ENCODE assay signal across 14 cellular contexts in the genomic region with DNA sequence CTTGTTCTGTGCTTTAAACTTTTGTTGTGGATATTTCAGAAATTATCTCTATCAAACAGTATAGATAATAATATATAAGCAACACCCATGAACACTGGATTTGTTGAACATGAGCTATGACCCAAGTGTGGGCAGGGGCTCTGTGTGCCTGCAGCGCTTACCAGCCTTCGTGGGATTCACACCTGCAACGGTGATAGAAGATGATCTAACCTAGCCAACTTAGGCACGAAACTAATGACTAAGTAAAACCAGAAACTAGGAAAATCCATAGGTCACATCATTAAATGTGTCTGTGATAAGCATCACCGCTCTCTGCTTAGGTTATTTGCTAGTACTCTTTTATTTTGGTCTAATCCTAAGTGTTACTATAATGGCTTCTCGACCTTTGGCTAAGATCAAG. TPM values are rescaled to one million over a fixed set of nuclear protein-coding genes. Genes with fewer than 3 reads are reported as not detected.
DNase-seq lines count a peak whose midpoint lies in the region; ATAC-seq and TF ChIP-seq lines count a peak whose summit lies in the region.
"Had no signal": no experiment of that assay in that cellular context is flagged by ENCODE, and none has a peak within 500 bp of the region (broad histone marks: within the 10 kb centered on the region; RNA-seq: fewer than 3 reads in every experiment).

No MANE protein-coding gene starts in this region.

- H4K20me1 ChIP-seq in PC-9 (ENCODE audit: insufficient read depth) = no peaks in the 10 kb centered on the region

- no peaks in the 10 kb centered on the region for H3K9me3 Mint-ChIP-seq in activated CD4-positive, alpha-beta memory T cell treated with anti-CD3 and anti-CD28 coated beads for 36 hours
- no peaks in the 10 kb centered on the region for H3K9me3 Mint-ChIP-seq in activated CD4-positive, alpha-beta memory T cell treated with anti-CD3 and anti-CD28 coated beads, Interleukin-2, amount 10 ng/mL, durations not matched to agents 7 days and 5 days
- no peaks in the 10 kb centered on the region for H3K9me3 Mint-ChIP-seq in activated naive CD4-positive, alpha-beta T cell treated with anti-CD3 and anti-CD28 coated beads, Interleukin-2, amount 50 U/mL, for 72 hours
- H3K9me3 Mint-ChIP-seq in activated naive CD8-positive, alpha-beta T cell treated with anti-CD3 and anti-CD28 coated beads, Interleukin-2, amount 10 ng/mL, durations not matched to agents 7 days and 5 days = peaks cover 2% of the 10 kb centered on the region
- H3K9me3 Mint-ChIP-seq in effector memory CD8-positive, alpha-beta T cell = no peaks in the 10 kb centered on the region
- H3K9me3 Mint-ChIP-seq: CD4-positive, alpha-beta memory T cell had no signal

- no peaks in the 10 kb centered on the region for H3K4me1 ChIP-seq in PC-9 (replicated peaks; ENCODE audit: insufficient read depth)
- H3K4me1 ChIP-seq: BE2C had no signal

- H3K36me3 ChIP-seq in PC-9 (ENCODE audit: low read depth) = no peaks in the 10 kb centered on the region
- H3K36me3 ChIP-seq: BE2C had no signal

- CTCF ChIA-PET in activated CD4-positive, alpha-beta memory T cell treated with anti-CD3 and anti-CD28 coated beads for 36 hours (lab: Charles Lee) = no interaction called here
- CTCF ChIA-PET in activated CD4-positive, alpha-beta memory T cell treated with anti-CD3 and anti-CD28 coated beads, Interleukin-2, amount 10 ng/mL, durations not matched to agents 7 days and 5 days (lab: Charles Lee) = no interaction called here
- CTCF ChIA-PET in PC-9 (lab: Charles Lee) = no interaction called here

- H3K9me2 ChIP-seq in PC-9 (ENCODE audit: insufficient read depth) = no peaks in the 10 kb centered on the region

- no TSS peak for BruUV-seq in PC-9 (replicated peaks; lab: Mats Ljungman, UMichigan)

- no peaks in the 10 kb centered on the region for H3F3A ChIP-seq in PC-9 (ENCODE audit: insufficient read depth, low read depth)

- H3K27me3 Mint-ChIP-seq in activated CD4-positive, alpha-beta memory T cell treated with anti-CD3 and anti-CD28 coated beads for 36 hours = peaks cover 3% of the 10 kb centered on the region
- no peaks in the 10 kb centered on the region for H3K27me3 Mint-ChIP-seq in activated CD4-positive, alpha-beta memory T cell treated with anti-CD3 and anti-CD28 coated beads, Interleukin-2, amount 10 ng/mL, durations not matched to agents 7 days and 5 days
- peaks cover 5% of the 10 kb centered on the region for H3K27me3 Mint-ChIP-seq in activated naive CD8-positive, alpha-beta T cell treated with anti-CD3 and anti-CD28 coated beads, Interleukin-2, amount 10 ng/mL, durations not matched to agents 7 days and 5 days
- H3K27me3 Mint-ChIP-seq in effector memory CD8-positive, alpha-beta T cell = peaks cover 0 to 6% of the 10 kb centered on the region in 2 donors

- H3K27ac ChIP-seq in PC-9 = no peak overlapping the region
- H3K27ac ChIP-seq: C4-2B, GM23248 had no signal

- H3K4me2 ChIP-seq in PC-9 = no peak overlapping the region

- H3K27ac Mint-ChIP-seq in activated CD4-positive, alpha-beta memory T cell treated with anti-CD3 and anti-CD28 coated beads for 36 hours = no peak overlapping the region
- no peak overlapping the region for H3K27ac Mint-ChIP-seq in activated CD4-positive, alpha-beta memory T cell treated with anti-CD3 and anti-CD28 coated beads, Interleukin-2, amount 10 ng/mL, durations not matched to agents 7 days and 5 days
- no peak overlapping the region for H3K27ac Mint-ChIP-seq in activated naive CD4-positive, alpha-beta T cell treated with anti-CD3 and anti-CD28 coated beads, Interleukin-2, amount 50 U/mL, for 72 hours
- H3K27ac Mint-ChIP-seq in activated naive CD8-positive, alpha-beta T cell treated with anti-CD3 and anti-CD28 coated beads, Interleukin-2, amount 10 ng/mL, durations not matched to agents 7 days and 5 days = no peak overlapping the region
- H3K27ac Mint-ChIP-seq in effector memory CD8-positive, alpha-beta T cell = no peak overlapping the region
- H3K27ac Mint-ChIP-seq: CD4-positive, alpha-beta memory T cell had no signal

- peaks cover 10% of the 10 kb centered on the region for H3K4me1 Mint-ChIP-seq in activated CD4-positive, alpha-beta memory T cell treated with anti-CD3 and anti-CD28 coated beads for 36 hours (ENCODE audit: low read depth)
- peaks cover 18% of the 10 kb centered on the region for H3K4me1 Mint-ChIP-seq in activated CD4-positive, alpha-beta memory T cell treated with anti-CD3 and anti-CD28 coated beads, Interleukin-2, amount 10 ng/mL, durations not matched to agents 7 days and 5 days
- peaks cover 9% of the 10 kb centered on the region for H3K4me1 Mint-ChIP-seq in activated naive CD8-positive, alpha-beta T cell treated with anti-CD3 and anti-CD28 coated beads, Interleukin-2, amount 10 ng/mL, durations not matched to agents 7 days and 5 days
- peaks cover 0 to 11% of the 10 kb centered on the region in 2 donors for H3K4me1 Mint-ChIP-seq in effector memory CD8-positive, alpha-beta T cell (ENCODE audit: low read depth in 2 of 2)

- peak; percentile 20 for DNase-seq in activated CD4-positive, alpha-beta memory T cell treated with anti-CD3 and anti-CD28 coated beads for 36 hours
- no peak for DNase-seq in activated CD4-positive, alpha-beta memory T cell treated with anti-CD3 and anti-CD28 coated beads, Interleukin-2, amount 10 ng/mL, durations not matched to agents 7 days and 5 days
- DNase-seq in activated naive CD4-positive, alpha-beta T cell treated with anti-CD3 and anti-CD28 coated beads, Interleukin-2, amount 50 U/mL, for 72 hours (ENCODE audit: low spot score in 2 of 2) = no peak
- DNase-seq in activated naive CD4-positive, alpha-beta T cell treated with Interleukin-2 at 50 U/mL for 16 hours = no peak
- no peak for DNase-seq in activated naive CD8-positive, alpha-beta T cell treated with anti-CD3 and anti-CD28 coated beads, Interleukin-2, amount 10 ng/mL, durations not matched to agents 7 days and 5 days
- DNase-seq in stimulated activated naive CD8-positive, alpha-beta T cell treated with anti-CD3 and anti-CD28 coated beads, Interleukin-15, Interleukin-2, amounts not matched to agents 100 U/mL and 50 U/mL, for 24 hours = peak; percentile 44
- no peak for DNase-seq in PC-9
- no peak for DNase-seq in effector memory CD8-positive, alpha-beta T cell
- DNase-seq: BE2C; CD4-positive, alpha-beta memory T cell; DMS79; GM23248 had no signal

- POLR2A ChIA-PET in activated CD4-positive, alpha-beta memory T cell treated with anti-CD3 and anti-CD28 coated beads for 36 hours (lab: Charles Lee) = no interaction called here
- POLR2A ChIA-PET in activated CD4-positive, alpha-beta memory T cell treated with anti-CD3 and anti-CD28 coated beads, Interleukin-2, amount 10 ng/mL, durations not matched to agents 7 days and 5 days (lab: Charles Lee) = no interaction called here
- POLR2A ChIA-PET in activated naive CD8-positive, alpha-beta T cell treated with anti-CD3 and anti-CD28 coated beads, Interleukin-2, amount 10 ng/mL, durations not matched to agents 7 days and 5 days (lab: Charles Lee) = no interaction called here
- POLR2A ChIA-PET in PC-9 (lab: Charles Lee; ENCODE audit: unreplicated experiment) = no interaction called here

- H3K79me2 ChIP-seq in PC-9 (ENCODE audit: low read depth) = no peaks in the 10 kb centered on the region

- H2AFZ ChIP-seq in PC-9 = no peak overlapping the region
- H2AFZ ChIP-seq: GM23248 had no signal

- no peak overlapping the region for H3K4me3 ChIP-seq in PC-9
- H3K4me3 ChIP-seq: GM23248 had no signal

- intact Hi-C loops in activated CD4-positive, alpha-beta memory T cell treated with anti-CD3 and anti-CD28 coated beads for 36 hours (cut with micrococcal nuclease) = loop anchor here (10.0 kb wide), 1 partner anchor 321 kb away; no protein-coding TSS in a partner anchor
- intact Hi-C loops in PC-9 (cut with micrococcal nuclease; ENCODE audit: unreplicated experiment) = no loop called here

- H3K9me3 ChIP-seq in PC-9 (ENCODE audit: insufficient read depth, low read depth) = no peaks in the 10 kb centered on the region
- H3K9me3 ChIP-seq: BE2C had no signal

- no peak for TF ChIP-seq CTCF in PC-9 (conservative IDR thresholded peaks at IDR 0.05)

- peak; percentile 41 to 73 for ATAC-seq in activated naive CD4-positive, alpha-beta T cell treated with anti-CD3 and anti-CD28 coated beads, Interleukin-2, amount 50 U/mL, for 72 hours
- peak; percentile 18 for ATAC-seq in activated naive CD8-positive, alpha-beta T cell treated with anti-CD3 and anti-CD28 coated beads, Interleukin-2, amount 10 ng/mL, durations not matched to agents 7 days and 5 days (ENCODE audit: low read depth)
- ATAC-seq in stimulated activated naive CD8-positive, alpha-beta T cell treated with anti-CD3 and anti-CD28 coated beads, Interleukin-15, Interleukin-2, amounts not matched to agents 100 U/mL and 50 U/mL, for 24 hours = peak; percentile 83
- ATAC-seq in effector memory CD8-positive, alpha-beta T cell (replicated peaks) = no peak
- ATAC-seq: HCT116 had no signal

- no peaks in the 10 kb centered on the region for H3K36me3 Mint-ChIP-seq in activated CD4-positive, alpha-beta memory T cell treated with anti-CD3 and anti-CD28 coated beads for 36 hours
- no peaks in the 10 kb centered on the region for H3K36me3 Mint-ChIP-seq in activated CD4-positive, alpha-beta memory T cell treated with anti-CD3 and anti-CD28 coated beads, Interleukin-2, amount 10 ng/mL, durations not matched to agents 7 days and 5 days (ENCODE audit: low read depth)
- no peaks in the 10 kb centered on the region for H3K36me3 Mint-ChIP-seq in activated naive CD4-positive, alpha-beta T cell treated with anti-CD3 and anti-CD28 coated beads, Interleukin-2, amount 50 U/mL, for 72 hours
- H3K36me3 Mint-ChIP-seq in activated naive CD8-positive, alpha-beta T cell treated with anti-CD3 and anti-CD28 coated beads, Interleukin-2, amount 10 ng/mL, durations not matched to agents 7 days and 5 days = peaks cover 4% of the 10 kb centered on the region
- H3K36me3 Mint-ChIP-seq in effector memory CD8-positive, alpha-beta T cell (ENCODE audit: insufficient read depth) = no peaks in the 10 kb centered on the region
- H3K36me3 Mint-ChIP-seq: CD4-positive, alpha-beta memory T cell had no signal

- no peak overlapping the region for H3K4me3 Mint-ChIP-seq in activated CD4-positive, alpha-beta memory T cell treated with anti-CD3 and anti-CD28 coated beads for 36 hours
- no peak overlapping the region for H3K4me3 Mint-ChIP-seq in activated CD4-positive, alpha-beta memory T cell treated with anti-CD3 and anti-CD28 coated beads, Interleukin-2, amount 10 ng/mL, durations not matched to agents 7 days and 5 days
- no peak overlapping the region for H3K4me3 Mint-ChIP-seq in activated naive CD8-positive, alpha-beta T cell treated with anti-CD3 and anti-CD28 coated beads, Interleukin-2, amount 10 ng/mL, durations not matched to agents 7 days and 5 days
- no peak overlapping the region for H3K4me3 Mint-ChIP-seq in effector memory CD8-positive, alpha-beta T cell
- H3K4me3 Mint-ChIP-seq: CD4-positive, alpha-beta memory T cell had no signal

- no peaks in the 10 kb centered on the region for H3K27me3 ChIP-seq in PC-9 (ENCODE audit: insufficient read depth, low read depth)
- H3K27me3 ChIP-seq: BE2C had no signal

RNA-seq across cellular contexts. Expression of gene SPAG6, which starts 18.0 kb away (rescaled TPM):
- under 1 TPM in 1 of 2 experiments, not detected in 1; 0.24 TPM for total RNA-seq in activated CD4-positive, alpha-beta memory T cell treated with anti-CD3 and anti-CD28 coated beads for 36 hours
- total RNA-seq in activated CD4-positive, alpha-beta memory T cell treated with anti-CD3 and anti-CD28 coated beads, Interleukin-2, amount 10 ng/mL, durations not matched to agents 7 days and 5 days = 1 to 10 TPM; 1.2 to 1.4 TPM
- total RNA-seq in activated naive CD4-positive, alpha-beta T cell treated with anti-CD3 and anti-CD28 coated beads, Interleukin-2, amount 50 U/mL, for 72 hours = under 1 TPM in 1 of 2 donors, not detected in 1; 0.19 TPM
- under 1 TPM; 0.67 to 0.77 TPM for total RNA-seq in activated naive CD8-positive, alpha-beta T cell treated with anti-CD3 and anti-CD28 coated beads, Interleukin-2, amount 10 ng/mL, durations not matched to agents 7 days and 5 days
- 0.55 TPM in 1 of 2 replicates, not detected in the other for total RNA-seq in PC-9 (2021)
- total RNA-seq: CD4-positive, alpha-beta memory T cell; GM23248 had no signal

RNA-seq across cellular contexts. Expression of gene BMI1, which starts 42.4 kb away (rescaled TPM):
- total RNA-seq in activated CD4-positive, alpha-beta memory T cell treated with anti-CD3 and anti-CD28 coated beads for 36 hours = 10 to 100 TPM; 58.8 to 63.5 TPM
- total RNA-seq in activated CD4-positive, alpha-beta memory T cell treated with anti-CD3 and anti-CD28 coated beads, Interleukin-2, amount 10 ng/mL, durations not matched to agents 7 days and 5 days = 10 to 100 TPM; 64.0 to 66.5 TPM
- total RNA-seq in activated naive CD4-positive, alpha-beta T cell treated with anti-CD3 and anti-CD28 coated beads, Interleukin-2, amount 50 U/mL, for 72 hours = 10 to 100 TPM; 42.9 to 48.7 TPM
- total RNA-seq in activated naive CD8-positive, alpha-beta T cell treated with anti-CD3 and anti-CD28 coated beads, Interleukin-2, amount 10 ng/mL, durations not matched to agents 7 days and 5 days = 10 to 100 TPM; 40.0 to 44.5 TPM
- total RNA-seq in PC-9 (2021) = 38.8 and 48.4 TPM in 2 replicates

RNA-seq across cellular contexts. Expression of gene COMMD3, which starts 47.1 kb away (rescaled TPM):
- total RNA-seq in activated CD4-positive, alpha-beta memory T cell treated with anti-CD3 and anti-CD28 coated beads for 36 hours = 10 to 100 TPM; 84.6 to 91.4 TPM
- total RNA-seq in activated CD4-positive, alpha-beta memory T cell treated with anti-CD3 and anti-CD28 coated beads, Interleukin-2, amount 10 ng/mL, durations not matched to agents 7 days and 5 days = 10 to 100 TPM; 82.6 to 97.0 TPM
- 10 to 100 TPM; 57.3 to 91.3 TPM for total RNA-seq in activated naive CD4-positive, alpha-beta T cell treated with anti-CD3 and anti-CD28 coated beads, Interleukin-2, amount 50 U/mL, for 72 hours
- total RNA-seq in activated naive CD8-positive, alpha-beta T cell treated with anti-CD3 and anti-CD28 coated beads, Interleukin-2, amount 10 ng/mL, durations not matched to agents 7 days and 5 days = 10 to 100 TPM; 55.3 to 61.4 TPM
- total RNA-seq in PC-9 (2021) = 38.1 and 43.5 TPM in 2 replicates

Comparison
In these comparisons a context has a peak if more than half of its experiments do, and no peak if none do; other contexts are left out.
1. DNase-seq: peak in activated CD4-positive, alpha-beta memory T cell treated with anti-CD3 and anti-CD28 coated beads for 36 hours (single experiment) and stimulated activated naive CD8-positive, alpha-beta T cell treated with anti-CD3 and anti-CD28 coated beads, Interleukin-15, Interleukin-2, amounts not matched to agents 100 U/mL and 50 U/mL, for 24 hours (single experiment); none in activated CD4-positive, alpha-beta memory T cell treated with anti-CD3 and anti-CD28 coated beads, Interleukin-2, amount 10 ng/mL, durations not matched to agents 7 days and 5 days (single experiment), activated naive CD4-positive, alpha-beta T cell treated with anti-CD3 and anti-CD28 coated beads, Interleukin-2, amount 50 U/mL, for 72 hours (0 of 2), activated naive CD4-positive, alpha-beta T cell treated with Interleukin-2 at 50 U/mL for 16 hours (single experiment), activated naive CD8-positive, alpha-beta T cell treated with anti-CD3 and anti-CD28 coated beads, Interleukin-2, amount 10 ng/mL, durations not matched to agents 7 days and 5 days (single experiment), PC-9 (0 of 2) and effector memory CD8-positive, alpha-beta T cell (0 of 3).